9 cellular contexts compared by ENCODE assay signal in genomic region chr7:1461640-1462375, GRCh38. TPM values are rescaled to one million over a fixed set of nuclear protein-coding genes. Genes with fewer than 3 reads are reported as not detected.
DNase-seq lines count a peak whose midpoint lies in the region; ATAC-seq and TF ChIP-seq lines count a peak whose summit lies in the region.
"Had no signal": no experiment of that assay in that cellular context is flagged by ENCODE, and none has a peak within 500 bp of the region (broad histone marks: within the 10 kb centered on the region; RNA-seq: fewer than 3 reads in every experiment).

No MANE protein-coding gene starts in this region.

- intact Hi-C loops in Right ventricle myocardium superior (cut with DNase I) (no loop called here), PC-3 (cut with micrococcal nuclease) (no loop called here)

- H3K4me2 ChIP-seq in PC-3 (ENCODE audit: low read length) = no peak overlapping the region

- H2AFZ ChIP-seq in PC-3 (ENCODE audit: low read length) = no peak overlapping the region

- H3K79me2 ChIP-seq in PC-3 (ENCODE audit: low read length) = peaks cover 23% of the 10 kb centered on the region

- H3K36me3 Mint-ChIP-seq in chondrocyte (ENCODE audit: low read depth) (no peaks in the 10 kb centered on the region), type B pancreatic cell (no peaks in the 10 kb centered on the region)

- no peak for TF ChIP-seq CTCF in cardiac muscle cell (IDR thresholded peaks at IDR 0.05; ENCODE audit: low read depth, low read length)
- no peak for TF ChIP-seq CTCF in chondrocyte (IDR thresholded peaks at IDR 0.05)
- TF ChIP-seq CTCF in type B pancreatic cell (conservative IDR thresholded peaks at IDR 0.05) = no peak
- no peak for TF ChIP-seq CTCF in PC-3 (conservative IDR thresholded peaks at IDR 0.05; ENCODE audit: low read depth, low read length)

- H3K4me3 Mint-ChIP-seq in chondrocyte (ENCODE audit: unreplicated experiment) = no peak overlapping the region
- no peak overlapping the region for H3K4me3 Mint-ChIP-seq in type B pancreatic cell

- H3K27me3 ChIP-seq in cardiac muscle cell = no peaks in the 10 kb centered on the region
- no peaks in the 10 kb centered on the region for H3K27me3 ChIP-seq in muscle layer of duodenum (ENCODE audit: low read depth, low read length)
- H3K27me3 ChIP-seq in PC-3 (ENCODE audit: low read length) = no peaks in the 10 kb centered on the region
- H3K27me3 ChIP-seq: neutrophil had no signal

- H3K4me3 ChIP-seq in cardiac muscle cell = no peak overlapping the region
- H3K4me3 ChIP-seq in muscle layer of duodenum (ENCODE audit: low read depth in 1 of 2, low read length in 2 of 2) = no peak overlapping the region
- H3K4me3 ChIP-seq in PC-3 (ENCODE audit: low read length) = no peak overlapping the region

- no peaks in the 10 kb centered on the region for H3K9me2 ChIP-seq in PC-3 (replicated peaks; ENCODE audit: low read length)

- ATAC-seq in Right ventricle myocardium superior (ENCODE audit: poor library complexity) = no peak
- no peak for ATAC-seq in HG03159 (IDR thresholded peaks at IDR 0.05; ENCODE audit: unreplicated experiment)
- no peak for ATAC-seq in PC-3
- ATAC-seq in HG02981 (IDR thresholded peaks at IDR 0.05; ENCODE audit: unreplicated experiment) = no peak

- H3K9ac ChIP-seq in PC-3 (ENCODE audit: low read length) = no peak overlapping the region

- H3K27me3 Mint-ChIP-seq in chondrocyte (ENCODE audit: low read depth) (no peaks in the 10 kb centered on the region), type B pancreatic cell (no peaks in the 10 kb centered on the region)

- DNase-seq in cardiac muscle cell (ENCODE audit: low read depth in 1 of 2, low spot score in 1 of 2) = no peak
- no peak for DNase-seq in Right ventricle myocardium superior
- DNase-seq in chondrocyte (ENCODE audit: low spot score) = no peak
- no peak for DNase-seq in type B pancreatic cell (ENCODE audit: extremely low spot score, unreplicated experiment)
- DNase-seq in PC-3 = no peak

- no TSS peak for BruUV-seq in PC-3 (replicated peaks; lab: Mats Ljungman, UMichigan)

- H3K9me3 ChIP-seq in cardiac muscle cell (ENCODE audit: low read depth) (no peaks in the 10 kb centered on the region), muscle layer of duodenum (ENCODE audit: control insufficient read depth in 1 of 2, low read length in 2 of 2) (no peaks in the 10 kb centered on the region), PC-3 (ENCODE audit: low read length) (no peaks in the 10 kb centered on the region)
- H3K9me3 ChIP-seq: neutrophil had no signal

- no peaks in the 10 kb centered on the region for H3F3A ChIP-seq in PC-3 (ENCODE audit: low read length, unreplicated experiment)

- H3K4me1 Mint-ChIP-seq in chondrocyte (ENCODE audit: low read depth) (peaks cover 48% of the 10 kb centered on the region), type B pancreatic cell (ENCODE audit: unreplicated experiment) (peaks cover 18% of the 10 kb centered on the region)

- peaks cover 6% of the 10 kb centered on the region for H3K4me1 ChIP-seq in cardiac muscle cell (ENCODE audit: low read depth)
- peaks cover 20 to 63% of the 10 kb centered on the region in 2 donors for H3K4me1 ChIP-seq in muscle layer of duodenum (ENCODE audit: control insufficient read depth in 1 of 2, insufficient read depth in 2 of 2, low read length in 2 of 2)
- peaks cover 20% of the 10 kb centered on the region; the same call in 1 of the 2 replicates for H3K4me1 ChIP-seq in PC-3 (ENCODE audit: insufficient read depth, low read length)

- CTCF ChIA-PET in PC-3 (lab: Charles Lee) = no interaction called here

- POLR2A ChIA-PET in PC-3 (lab: Charles Lee; ENCODE audit: unreplicated experiment) = no interaction called here

- H3K27ac ChIP-seq in cardiac muscle cell (peak overlapping the region; percentile 36), muscle layer of duodenum (ENCODE audit: low read length) (peak overlapping the region; percentile 82), PC-3 (ENCODE audit: low read length) (no peak overlapping the region)

- H3K27ac Mint-ChIP-seq in chondrocyte (ENCODE audit: unreplicated experiment) = peak overlapping the region; percentile 78
- peak overlapping the region; percentile 70 for H3K27ac Mint-ChIP-seq in type B pancreatic cell

- no peaks in the 10 kb centered on the region for H3K36me3 ChIP-seq in cardiac muscle cell
- no peaks in the 10 kb centered on the region for H3K36me3 ChIP-seq in muscle layer of duodenum (ENCODE audit: control insufficient read depth in 1 of 2, insufficient read depth in 2 of 2, low read length in 2 of 2)
- no peaks in the 10 kb centered on the region for H3K36me3 ChIP-seq in PC-3 (ENCODE audit: low read depth, low read length)
- H3K36me3 ChIP-seq: neutrophil had no signal

- peaks cover 19% of the 10 kb centered on the region for H4K20me1 ChIP-seq in PC-3 (ENCODE audit: low read length)

- no peaks in the 10 kb centered on the region for H3K9me3 Mint-ChIP-seq in chondrocyte (ENCODE audit: low read depth)
- H3K9me3 Mint-ChIP-seq in type B pancreatic cell = no peaks in the 10 kb centered on the region

RNA-seq across cellular contexts. Expression of gene MICALL2, which starts 2.5 kb away (rescaled TPM):
- total RNA-seq in cardiac muscle cell = 13.1 and 19.5 TPM in 2 replicates
- polyA plus RNA-seq in cardiac muscle cell = 17.5 and 22.0 TPM in 2 replicates
- total RNA-seq in Right ventricle myocardium superior = 6.2 TPM
- total RNA-seq in chondrocyte = 44.5 to 56.9 TPM (median 45.2 TPM) in 3 replicates
- total RNA-seq in type B pancreatic cell (ENCODE audit: low replicate concordance) = 5.6 and 12.3 TPM in 2 replicates
- 52.8 and 72.6 TPM in 2 replicates for total RNA-seq in PC-3 (2014; rRNA removed)

RNA-seq across cellular contexts. Expression of gene INTS1, which starts 42.4 kb away (rescaled TPM):
- total RNA-seq in cardiac muscle cell (83.2 and 132 TPM in 2 replicates), Right ventricle myocardium superior (29.2 TPM), chondrocyte (74.8 to 94.4 TPM (median 80.4 TPM) in 3 replicates), type B pancreatic cell (ENCODE audit: low replicate concordance) (112 and 134 TPM in 2 replicates), PC-3 (2014; rRNA removed) (62.9 and 92.6 TPM in 2 replicates)
- 54.5 and 80.8 TPM in 2 replicates for polyA plus RNA-seq in cardiac muscle cell
